2 cellular contexts compared by ENCODE assay signal in genomic region chr1:16701189-16701588, GRCh38. TPM values are rescaled to one million over a fixed set of nuclear protein-coding genes. Genes with fewer than 3 reads are reported as not detected.
"Had no signal": no experiment of that assay in that cellular context is flagged by ENCODE, and none has a peak within 500 bp of the region (broad histone marks: within the 10 kb centered on the region; RNA-seq: fewer than 3 reads in every experiment).

No MANE protein-coding gene starts in this region.

RNA-seq across cellular contexts. Expression of gene RNU1-3, which starts 34.4 kb away (rescaled TPM):
- polyA plus RNA-seq: foreskin keratinocyte, heart left ventricle had no signal

RNA-seq across cellular contexts. Expression of gene RNU1-4, which starts 39.1 kb away (rescaled TPM):
- polyA plus RNA-seq: foreskin keratinocyte, heart left ventricle had no signal
